In the genomic region with DNA sequence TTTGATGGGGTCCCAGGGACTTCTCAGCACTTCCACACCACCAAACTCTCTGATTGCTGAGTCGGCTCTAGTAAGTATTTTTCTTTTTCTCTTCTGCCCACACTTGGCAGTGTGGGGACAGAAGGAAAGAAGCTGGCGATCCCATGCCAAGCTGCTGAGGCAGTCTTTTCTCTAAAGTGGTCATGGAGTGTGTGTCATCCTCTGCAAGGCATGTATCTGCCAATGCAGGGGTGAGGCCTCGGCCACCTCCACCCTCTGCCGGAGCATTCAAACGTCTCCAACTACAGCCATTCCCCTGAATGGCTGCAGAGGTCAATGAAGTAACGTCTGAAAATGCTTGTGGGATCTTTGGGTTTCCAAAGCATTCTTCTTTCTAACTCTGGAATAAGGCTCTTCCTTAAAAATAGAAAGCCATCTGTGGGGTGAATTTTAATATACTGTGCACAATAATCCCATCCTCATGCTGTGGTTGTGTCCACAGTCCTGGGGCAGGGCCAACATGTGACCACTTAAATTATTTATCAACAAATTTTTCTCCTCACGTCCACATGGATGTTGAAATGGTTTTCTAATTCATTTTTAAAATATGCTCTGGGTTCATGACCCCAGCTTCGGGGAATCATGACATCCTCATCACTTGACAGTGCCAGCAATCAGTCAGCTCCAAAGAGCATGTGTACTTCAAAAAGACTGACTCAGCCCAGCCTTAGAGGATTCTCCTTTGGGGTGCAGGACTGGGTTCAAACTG, we compare ENCODE assay signal across 11 cellular contexts.
DNase-seq lines count a peak whose midpoint lies in the region; ATAC-seq, FAIRE-seq and TF ChIP-seq lines count a peak whose summit lies in the region.
"Had no signal": no experiment of that assay in that cellular context is flagged by ENCODE, and none has a peak within 500 bp of the region (broad histone marks: within the 10 kb centered on the region; RNA-seq: fewer than 3 reads in every experiment).

No MANE protein-coding gene starts in this region.

- POLR2A ChIA-PET in A549 (lab: Yijun Ruan, JAX) (interaction anchor here (1.0 to 1.3 kb wide), 3 partner anchors 63 to 149 kb away, joined by 3 to 4 read pairs (median 3); no protein-coding TSS in a partner anchor), HepG2 (lab: Yijun Ruan, JAX) (no interaction called here)

- FAIRE-seq in A549 (lab: Jason Lieb, UNC): no peak
- no peak for FAIRE-seq in HepG2 (lab: Jason Lieb, UNC)

- no TSS peak for BruUV-seq in HepG2 (replicated peaks; lab: Mats Ljungman, UMichigan)

- intact Hi-C loops in HepG2 (cut with micrococcal nuclease; ENCODE audit: unreplicated experiment): no loop called here

- no peaks in the 10 kb centered on the region for H3K9me3 ChIP-seq in A549
- no peaks in the 10 kb centered on the region for H3K9me3 ChIP-seq in HepG2 (ENCODE audit: low read length)

- H2AFZ ChIP-seq in HepG2 (ENCODE audit: low read length): no peak overlapping the region

- TF ChIP-seq POLR2A in A549 (IDR thresholded peaks at IDR 0.05; ENCODE audit: low read length): no peak
- TF ChIP-seq POLR2A in HepG2 (IDR thresholded peaks at IDR 0.05; ENCODE audit: insufficient read depth in 1 of 2, low read depth in 2 of 2, low read length in 2 of 2): no peak

- H3K9ac ChIP-seq in HepG2 (ENCODE audit: insufficient read depth, low read depth, low read length): no peak overlapping the region

- TF ChIP-seq EP300 in A549 (IDR thresholded peaks at IDR 0.05): peak in 1 of 2 experiments; percentile 82; a peak in 3 of 5 replicates
- no peak for TF ChIP-seq EP300 in HepG2 (IDR thresholded peaks at IDR 0.05; ENCODE audit: low read depth in 2 of 2, low read length in 2 of 2)
- no peak for TF ChIP-seq EP300 in HepG2 (CRISPR knock-in tag; IDR thresholded peaks at IDR 0.05; ENCODE audit: borderline replicate concordance)

- H4K20me1 ChIP-seq in HepG2 (ENCODE audit: insufficient read depth, low read length): no peaks in the 10 kb centered on the region

- H3K36me3 ChIP-seq in HepG2 (replicated peaks in 1 of 2; ENCODE audit: control insufficient read depth in 1 of 2, insufficient read depth in 2 of 2, low read length in 2 of 2): no peaks in the 10 kb centered on the region
- H3K36me3 ChIP-seq: WERI-Rb-1 had no signal

- TF ChIP-seq CTCF in A549 (IDR thresholded peaks at IDR 0.05) (no peak), choroid plexus epithelial cell (conservative IDR thresholded peaks at IDR 0.05; ENCODE audit: low read depth, low read length) (peak; percentile 14), HepG2 (CRISPR knock-in tag; IDR thresholded peaks at IDR 0.05) (no peak)

- H3K4me2 ChIP-seq in A549 (peak overlapping the region; percentile 44), HepG2 (ENCODE audit: low read depth, low read length) (no peak overlapping the region)

- H3K27ac ChIP-seq in A549 (peak overlapping the region; percentile 84 to 95), HepG2 (ENCODE audit: extremely low read length, insufficient read depth, low read length) (no peak overlapping the region)
- H3K27ac ChIP-seq: WERI-Rb-1 had no signal

- H3K79me2 ChIP-seq in HepG2 (ENCODE audit: insufficient read depth, low read length): no peaks in the 10 kb centered on the region

- DNase-seq in A549 (ENCODE audit: low read depth in 1 of 2, low spot score in 1 of 2) (peak; percentile 46 to 81), HS-5 (ENCODE audit: low read depth) (peak; percentile 83), choroid plexus epithelial cell (ENCODE audit: low read depth) (peak; percentile 92), HepG2 (ENCODE audit: low spot score) (no peak), iPS-NIHi11 (ENCODE audit: low spot score) (no peak), NCI-H446 (lab: John Stamatoyannopoulos, UW) (no peak)
- DNase-seq: cerebellar nuclear complex, NCI-H510A treated with DMSO at 0.1 percent for 48 hours, WERI-Rb-1 had no signal

- peaks cover 1 to 6% of the 10 kb centered on the region in 2 experiments; a peak in 2 of 5 replicates for H3K27me3 ChIP-seq in HepG2 (ENCODE audit: control insufficient read depth in 1 of 2, insufficient read depth in 2 of 2, low read length in 2 of 2)

- no peak overlapping the region for H3K4me3 ChIP-seq in A549
- H3K4me3 ChIP-seq in choroid plexus epithelial cell (ENCODE audit: low read depth, low read length): no peak overlapping the region
- no peak overlapping the region for H3K4me3 ChIP-seq in HepG2 (replicated peaks in 1 of 3; ENCODE audit: insufficient read depth in 1 of 3, low read depth in 2 of 3, low read length in 3 of 3)

- in situ Hi-C loops in HepG2 (cut with HindIII; ENCODE audit: extremely low pct_ligation_motif_present, low pct_unique_long_range_greater_than_20kb): no loop called here

- ATAC-seq in A549 (peak; percentile 72 to 76), HepG2 (no peak), HG03135 (IDR thresholded peaks at IDR 0.05; ENCODE audit: unreplicated experiment) (no peak), HG03439 (IDR thresholded peaks at IDR 0.05; ENCODE audit: unreplicated experiment) (no peak)

- 30% methylated on average over 8 of the region's 8 CpGs for WGBS in A549 (ENCODE audit: missing lambda C conversion rate)
- WGBS in HepG2 (ENCODE audit: low lambda C conversion rate): 30% methylated on average over 7 of the region's 8 CpGs

- H3K4me1 ChIP-seq in A549 (peaks cover 72% of the 10 kb centered on the region), HepG2 (ENCODE audit: insufficient read depth, low read length) (peaks cover 9% of the 10 kb centered on the region)

- CTCF ChIA-PET in A549 (lab: Yijun Ruan, JAX): interaction anchor here (0.6 to 10.8 kb wide), 10 partner anchors 10 to 750 kb away, joined by 3 to 82 read pairs (median 4); no protein-coding TSS in a partner anchor
- CTCF ChIA-PET in HepG2 (lab: Yijun Ruan, JAX; ENCODE audit: low intra/inter-chr PET ratio, low total read pairs): no interaction called here

- no peak; a peak in 1 of 5 replicates for TF ChIP-seq RAD21 in A549 (conservative IDR thresholded peaks at IDR 0.05 in 1 of 2, IDR thresholded peaks at IDR 0.05 in 1 of 2)
- TF ChIP-seq RAD21 in HepG2 (CRISPR knock-in tag; IDR thresholded peaks at IDR 0.05): no peak

TF ChIP-seq in A549, 52 proteins besides CTCF, POLR2A, EP300 and RAD21 (continues in another document):
- TF ChIP-seq CEBPB (IDR thresholded peaks at IDR 0.05) (peak in 1 of 2 experiments; percentile 71; a peak in 1 of 4 replicates), ZC3H11A (IDR thresholded peaks at IDR 0.05) (no peak), TFCP2L1 (CRISPR knock-in tag; IDR thresholded peaks at IDR 0.05) (no peak), CBX2 (IDR thresholded peaks at IDR 0.05; ENCODE audit: borderline replicate concordance, low read depth) (no peak), HOXA7 (CRISPR knock-in tag; IDR thresholded peaks at IDR 0.05) (no peak)
- TF ChIP-seq, protein P1, sequence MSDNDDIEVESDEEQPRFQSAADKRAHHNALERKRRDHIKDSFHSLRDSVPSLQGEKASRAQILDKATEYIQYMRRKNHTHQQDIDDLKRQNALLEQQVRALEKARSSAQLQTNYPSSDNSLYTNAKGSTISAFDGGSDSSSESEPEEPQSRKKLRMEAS (IDR thresholded peaks at IDR 0.05): peak; percentile 58; the same call in 1 of the 2 replicates

TF ChIP-seq in HepG2, 621 proteins besides CTCF, POLR2A, EP300 and RAD21:
- TF ChIP-seq MAFK (conservative IDR thresholded peaks at IDR 0.05 in 1 of 2, IDR thresholded peaks at IDR 0.05 in 1 of 2; ENCODE audit: low read length in 2 of 2) (peak; percentile 62 to 74), MAFF (IDR thresholded peaks at IDR 0.05; ENCODE audit: low read depth, low read length) (peak; percentile 65; the same call in 1 of the 2 replicates)
- TF ChIP-seq, protein P2, sequence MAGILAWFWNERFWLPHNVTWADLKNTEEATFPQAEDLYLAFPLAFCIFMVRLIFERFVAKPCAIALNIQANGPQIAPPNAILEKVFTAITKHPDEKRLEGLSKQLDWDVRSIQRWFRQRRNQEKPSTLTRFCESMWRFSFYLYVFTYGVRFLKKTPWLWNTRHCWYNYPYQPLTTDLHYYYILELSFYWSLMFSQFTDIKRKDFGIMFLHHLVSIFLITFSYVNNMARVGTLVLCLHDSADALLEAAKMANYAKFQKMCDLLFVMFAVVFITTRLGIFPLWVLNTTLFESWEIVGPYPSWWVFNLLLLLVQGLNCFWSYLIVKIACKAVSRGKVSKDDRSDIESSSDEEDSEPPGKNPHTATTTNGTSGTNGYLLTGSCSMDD (CRISPR knock-in tag; IDR thresholded peaks at IDR 0.05): no peak

Comparison
In these comparisons a context has a peak if more than half of its experiments do, and no peak if none do; other contexts are left out.
1. ATAC-seq: peak in A549 (2 of 2); none in HepG2 (single experiment), HG03135 (single experiment) and HG03439 (single experiment).
2. DNase-seq: peak in A549 (2 of 2), HS-5 (single experiment) and choroid plexus epithelial cell (single experiment); none in HepG2 (single experiment), iPS-NIHi11 (single experiment) and NCI-H446 (0 of 2).